Comparison of ENCODE assay signal across 25 cellular contexts in genomic region chr2:108548221-108549003, GRCh38. TPM values are rescaled to one million over a fixed set of nuclear protein-coding genes. Genes with fewer than 3 reads are reported as not detected.
DNase-seq lines count a peak whose midpoint lies in the region; ATAC-seq, FAIRE-seq and TF ChIP-seq lines count a peak whose summit lies in the region.
"Had no signal": no experiment of that assay in that cellular context is flagged by ENCODE, and none has a peak within 500 bp of the region (broad histone marks: within the 10 kb centered on the region; RNA-seq: fewer than 3 reads in every experiment).

No MANE protein-coding gene starts in this region.

- H3K9ac ChIP-seq in HepG2 (ENCODE audit: insufficient read depth, low read depth, low read length), result no peak overlapping the region
- H3K9ac ChIP-seq in GM12878 (ENCODE audit: control insufficient read depth, insufficient read depth, low read length), result no peak overlapping the region

- H2AFZ ChIP-seq in HepG2 (ENCODE audit: low read length) (no peak overlapping the region), GM12878 (ENCODE audit: control insufficient read depth, low read depth, low read length) (no peak overlapping the region)

- FAIRE-seq in HepG2 (lab: Jason Lieb, UNC), result no peak
- FAIRE-seq in GM12878 (lab: Jason Lieb, UNC), result no peak
- FAIRE-seq: endothelial cell of umbilical vein, islet of Langerhans had no signal

- ATAC-seq in HepG2 (no peak), right lobe of liver (no peak), GM12878 (no peak), gastroesophageal sphincter (no peak), GM21786 (IDR thresholded peaks at IDR 0.05; ENCODE audit: unreplicated experiment) (no peak)
- ATAC-seq: stimulated activated naive CD8-positive, alpha-beta T cell treated with anti-CD3 and anti-CD28 coated beads, Interleukin-15, amount 100 ng/mL, for 72 hours had no signal

- intact Hi-C loops in HepG2 (cut with micrococcal nuclease; ENCODE audit: unreplicated experiment), result no loop called here
- intact Hi-C loops in right lobe of liver (cut with DNase I), result no loop called here
- intact Hi-C loops in GM12878 (cut with micrococcal nuclease; ENCODE audit: unreplicated experiment), result no loop called here

- H3K4me1 Mint-ChIP-seq in activated CD4-positive, alpha-beta T cell treated with anti-CD3 and anti-CD28 coated beads, Interleukin-2, amount 10 ng/mL, durations not matched to agents 7 days and 5 days, result no peaks in the 10 kb centered on the region

- in situ Hi-C loops in HepG2 (cut with HindIII; ENCODE audit: extremely low pct_ligation_motif_present, low pct_unique_long_range_greater_than_20kb), result no loop called here
- in situ Hi-C loops in GM12878 (cut with MboI), result no loop called here

- RAD21 ChIA-PET in GM12878 (lab: Charles Lee; ENCODE audit: unreplicated experiment), result no interaction called here

- H3K79me2 ChIP-seq in HepG2 (ENCODE audit: insufficient read depth, low read length), result peaks cover 76% of the 10 kb centered on the region
- H3K79me2 ChIP-seq in GM12878 (ENCODE audit: control insufficient read depth, insufficient read depth, low read length), result peaks cover 4% of the 10 kb centered on the region

- H4K20me1 ChIP-seq in HepG2 (ENCODE audit: insufficient read depth, low read length) (peaks cover 14% of the 10 kb centered on the region), GM12878 (ENCODE audit: control insufficient read depth, insufficient read depth) (no peaks in the 10 kb centered on the region)

- H3K4me2 ChIP-seq in HepG2 (ENCODE audit: low read depth, low read length), result no peak overlapping the region
- H3K4me2 ChIP-seq in GM12878 (ENCODE audit: control insufficient read depth, insufficient read depth), result no peak overlapping the region

- H3K36me3 ChIP-seq in HepG2 (replicated peaks in 1 of 2; ENCODE audit: control insufficient read depth in 1 of 2, insufficient read depth in 2 of 2, low read length in 2 of 2) (peaks cover 0 to 3% of the 10 kb centered on the region in 2 experiments; a peak in 2 of 5 replicates), right lobe of liver (no peaks in the 10 kb centered on the region), GM12878 (ENCODE audit: control insufficient read depth in 2 of 2, insufficient read depth in 2 of 2, low read length in 1 of 2) (no peaks in the 10 kb centered on the region; a peak in 1 of 4 replicates), gastroesophageal sphincter (no peaks in the 10 kb centered on the region)
- H3K36me3 ChIP-seq: neutrophil had no signal

- BruUV-seq in HepG2 (replicated peaks; lab: Mats Ljungman, UMichigan), result TSS peak; percentile 11
- BruUV-seq in GM12878 (replicated peaks; lab: Mats Ljungman, UMichigan), result TSS peak; percentile 26

- TF ChIP-seq POLR2A in HepG2 (IDR thresholded peaks at IDR 0.05; ENCODE audit: insufficient read depth in 1 of 2, low read depth in 2 of 2, low read length in 2 of 2) (no peak), right lobe of liver (IDR thresholded peaks at IDR 0.05) (no peak), GM12878 (IDR thresholded peaks at IDR 0.05; ENCODE audit: low read depth, low read length) (no peak), gastroesophageal sphincter (IDR thresholded peaks at IDR 0.05) (no peak)

- H3K4me3 Mint-ChIP-seq in activated CD4-positive, alpha-beta T cell treated with anti-CD3 and anti-CD28 coated beads, Interleukin-2, amount 10 ng/mL, durations not matched to agents 7 days and 5 days, result no peak overlapping the region
- H3K4me3 Mint-ChIP-seq: activated CD4-positive, alpha-beta T cell treated with anti-CD3 and anti-CD28 coated beads, Interleukin-2, amount 10 ng/mL, durations not matched to agents 24 days and 14 days; dendritic cell treated with granulocyte-macrophage colony-stimulating factor and Interleukin-4, amounts not matched to agents 40 ng/mL and 50 ng/mL, for 4 days; stimulated activated naive CD8-positive, alpha-beta T cell treated with anti-CD3 and anti-CD28 coated beads, Interleukin-15, amount 100 ng/mL, for 72 hours; T-helper 1 cell treated with Interleukin-12 subunit alpha and Interleukin-12 subunit beta and Interleukin-4 antibody, amounts not matched to agents 30 μg/mL and 1 μg/mL, for 36 hours had no signal

- CTCF ChIA-PET in HepG2 (lab: Yijun Ruan, JAX; ENCODE audit: low intra/inter-chr PET ratio, low total read pairs), result no interaction called here
- CTCF ChIA-PET in GM12878 (lab: Yijun Ruan, JAX), result interaction anchor here (1.6 to 3.2 kb wide), 3 partner anchors 13 to 88 kb away, joined by 3 to 13 read pairs (median 9); no protein-coding TSS in a partner anchor
- CTCF ChIA-PET in activated CD4-positive, alpha-beta T cell treated with anti-CD3 and anti-CD28 coated beads, Interleukin-2, amount 10 ng/mL, durations not matched to agents 7 days and 5 days (lab: Charles Lee), result no interaction called here

- H3K27me3 ChIP-seq in HepG2 (ENCODE audit: control insufficient read depth in 1 of 2, insufficient read depth in 2 of 2, low read length in 2 of 2) (no peaks in the 10 kb centered on the region), right lobe of liver (no peaks in the 10 kb centered on the region), GM12878 (replicated peaks in 1 of 2; ENCODE audit: control insufficient read depth in 2 of 2, insufficient read depth in 2 of 2, low read length in 1 of 2) (no peaks in the 10 kb centered on the region), gastroesophageal sphincter (no peaks in the 10 kb centered on the region)
- H3K27me3 ChIP-seq: neutrophil had no signal

- TF ChIP-seq CTCF in HepG2 (CRISPR knock-in tag; IDR thresholded peaks at IDR 0.05) (no peak), right lobe of liver (IDR thresholded peaks at IDR 0.05) (no peak), GM12878 (IDR thresholded peaks at IDR 0.05 in 2 of 3, conservative IDR thresholded peaks at IDR 0.05 in 1 of 3; ENCODE audit: control insufficient read depth in 2 of 3, extremely low read depth in 1 of 3, insufficient read depth in 1 of 3, low read depth in 3 of 3, low read length in 3 of 3) (no peak), gastroesophageal sphincter (IDR thresholded peaks at IDR 0.05) (no peak)

- DNase-seq in HepG2 (ENCODE audit: low spot score) (no peak), right lobe of liver (no peak), GM12878 (ENCODE audit: low read depth, low spot score) (no peak), hepatic stellate cell (ENCODE audit: low spot score) (peak; percentile 51), HUDEP-2 (lab: John Stamatoyannopoulos, UW; ENCODE audit: unreplicated experiment in 76 of 76) (no peak)
- DNase-seq in activated CD4-positive, alpha-beta T cell treated with anti-CD3 and anti-CD28 coated beads, Interleukin-2, amount 10 ng/mL, durations not matched to agents 7 days and 5 days, result no peak
- DNase-seq: activated CD4-positive, alpha-beta T cell treated with anti-CD3 and anti-CD28 coated beads, Interleukin-2, amount 10 ng/mL, durations not matched to agents 24 days and 14 days; DMS53; hippocampal formation; NCI-H2081; NCI-H446; retina; SHP77 treated with DMSO at 0.1 percent for 48 hours; stimulated activated CD4-positive, alpha-beta T cell treated with anti-CD3 and anti-CD28 coated beads, Interleukin-4, amount 100 ng/mL, for 24 hours; stimulated activated naive CD8-positive, alpha-beta T cell treated with anti-CD3 and anti-CD28 coated beads, Interleukin-15, amount 100 ng/mL, for 72 hours had no signal

- no peak overlapping the region for H3K27ac Mint-ChIP-seq in activated CD4-positive, alpha-beta T cell treated with anti-CD3 and anti-CD28 coated beads, Interleukin-2, amount 10 ng/mL, durations not matched to agents 7 days and 5 days
- H3K27ac Mint-ChIP-seq: activated CD4-positive, alpha-beta T cell treated with anti-CD3 and anti-CD28 coated beads, Interleukin-2, amount 10 ng/mL, durations not matched to agents 24 days and 14 days; activated T-helper 2 cell treated with anti-CD3 and anti-CD28 coated beads, Interferon-gamma antibody, Interleukin-2, Interleukin-4, amounts not matched to agents 10 μg/mL and 5 μg/mL and 100 μg/mL, durations not matched to agents 14 hours and 24 hours and 36 hours; dendritic cell treated with granulocyte-macrophage colony-stimulating factor and Interleukin-4, amounts not matched to agents 40 ng/mL and 50 ng/mL, for 4 days; stimulated activated naive CD8-positive, alpha-beta T cell treated with anti-CD3 and anti-CD28 coated beads, Interleukin-15, amount 100 ng/mL, for 72 hours; T-helper 1 cell treated with Interleukin-12 subunit alpha and Interleukin-12 subunit beta and Interleukin-4 antibody, amounts not matched to agents 30 μg/mL and 1 μg/mL, for 36 hours had no signal

- H3K9me3 Mint-ChIP-seq in activated CD4-positive, alpha-beta T cell treated with anti-CD3 and anti-CD28 coated beads, Interleukin-2, amount 10 ng/mL, durations not matched to agents 7 days and 5 days, result no peaks in the 10 kb centered on the region
- H3K9me3 Mint-ChIP-seq: dendritic cell treated with granulocyte-macrophage colony-stimulating factor and Interleukin-4, amounts not matched to agents 40 ng/mL and 50 ng/mL, for 4 days; stimulated activated naive CD8-positive, alpha-beta T cell treated with anti-CD3 and anti-CD28 coated beads, Interleukin-15, amount 100 ng/mL, for 72 hours; T-helper 1 cell treated with Interleukin-12 subunit alpha and Interleukin-12 subunit beta and Interleukin-4 antibody, amounts not matched to agents 30 μg/mL and 1 μg/mL, for 36 hours had no signal

- WGBS in HepG2 (ENCODE audit: low lambda C conversion rate), result 93% methylated on average over 9 of the region's 9 CpGs
- WGBS in right lobe of liver (ENCODE audit: insufficient coverage, low coverage, low lambda C conversion rate, missing lambda C conversion rate), result 76% methylated on average over 9 of the region's 9 CpGs
- 80% methylated on average over 9 of the region's 9 CpGs for WGBS in GM12878 (ENCODE audit: insufficient coverage, insufficient replicate concordance, low lambda C conversion rate, missing lambda C conversion rate)
- WGBS in gastroesophageal sphincter (ENCODE audit: low coverage in 1 of 2), 2 donors, result 39 to 51% methylated on average over 9 of the region's 9 CpGs

- no peaks in the 10 kb centered on the region for H3K9me3 ChIP-seq in HepG2 (ENCODE audit: low read length)
- no peaks in the 10 kb centered on the region for H3K9me3 ChIP-seq in right lobe of liver
- no peaks in the 10 kb centered on the region for H3K9me3 ChIP-seq in GM12878 (replicated peaks; ENCODE audit: control insufficient read depth, insufficient read depth, low read length)
- no peaks in the 10 kb centered on the region for H3K9me3 ChIP-seq in gastroesophageal sphincter
- H3K9me3 ChIP-seq: neutrophil had no signal

- H3K4me3 ChIP-seq in HepG2 (replicated peaks in 1 of 3; ENCODE audit: insufficient read depth in 1 of 3, low read depth in 2 of 3, low read length in 3 of 3) (no peak overlapping the region), right lobe of liver (no peak overlapping the region), GM12878 (no peak overlapping the region), gastroesophageal sphincter (no peak overlapping the region)

- H3K27ac ChIP-seq in HepG2 (ENCODE audit: extremely low read length, insufficient read depth, low read length) (no peak overlapping the region), right lobe of liver (no peak overlapping the region), GM12878 (ENCODE audit: control insufficient read depth, insufficient read depth) (no peak overlapping the region), gastroesophageal sphincter (no peak overlapping the region)
- H3K27ac ChIP-seq: 22Rv1, HL-60, neutrophil had no signal

- H3K27me3 Mint-ChIP-seq in activated CD4-positive, alpha-beta T cell treated with anti-CD3 and anti-CD28 coated beads, Interleukin-2, amount 10 ng/mL, durations not matched to agents 7 days and 5 days, result no peaks in the 10 kb centered on the region
- H3K27me3 Mint-ChIP-seq: activated CD4-positive, alpha-beta T cell treated with anti-CD3 and anti-CD28 coated beads, Interleukin-2, amount 10 ng/mL, durations not matched to agents 24 days and 14 days; dendritic cell treated with granulocyte-macrophage colony-stimulating factor and Interleukin-4, amounts not matched to agents 40 ng/mL and 50 ng/mL, for 4 days; stimulated activated naive CD8-positive, alpha-beta T cell treated with anti-CD3 and anti-CD28 coated beads, Interleukin-15, amount 100 ng/mL, for 72 hours had no signal

- TF ChIP-seq RAD21 in HepG2 (CRISPR knock-in tag; IDR thresholded peaks at IDR 0.05), result no peak
- TF ChIP-seq RAD21 in GM12878 (IDR thresholded peaks at IDR 0.05; ENCODE audit: insufficient read depth, low read depth, low read length), result no peak

- H3K36me3 Mint-ChIP-seq in activated CD4-positive, alpha-beta T cell treated with anti-CD3 and anti-CD28 coated beads, Interleukin-2, amount 10 ng/mL, durations not matched to agents 7 days and 5 days (ENCODE audit: low read depth), result peaks cover 5% of the 10 kb centered on the region

- peaks cover 16% of the 10 kb centered on the region for H3K4me1 ChIP-seq in HepG2 (ENCODE audit: insufficient read depth, low read length)
- peaks cover 0 to 9% (median 3%) of the 10 kb centered on the region in 4 donors for H3K4me1 ChIP-seq in right lobe of liver
- no peaks in the 10 kb centered on the region for H3K4me1 ChIP-seq in GM12878 (ENCODE audit: control insufficient read depth, insufficient read depth, low read length)
- peaks cover 9 to 42% (median 13%) of the 10 kb centered on the region in 3 donors for H3K4me1 ChIP-seq in gastroesophageal sphincter

- TF ChIP-seq EP300 in HepG2 (IDR thresholded peaks at IDR 0.05; ENCODE audit: low read depth in 2 of 2, low read length in 2 of 2) (no peak), HepG2 (CRISPR knock-in tag; IDR thresholded peaks at IDR 0.05; ENCODE audit: borderline replicate concordance) (no peak), GM12878 (IDR thresholded peaks at IDR 0.05; ENCODE audit: borderline replicate concordance in 1 of 2, control insufficient read depth in 1 of 2, low read depth in 2 of 2, low read length in 2 of 2) (no peak), gastroesophageal sphincter (IDR thresholded peaks at IDR 0.05) (no peak)

- POLR2A ChIA-PET in HepG2 (lab: Yijun Ruan, JAX), result interaction anchor here (2.1 kb wide), 1 partner anchor 14 kb away, joined by 8 read pairs; the partner anchor contains the start of gene LIMS1
- POLR2A ChIA-PET in GM12878 (lab: Charles Lee), result interaction anchor here (0.5 to 1.2 kb wide), 3 partner anchors 15 to 329 kb away, joined by 3 to 4 read pairs (median 3); no protein-coding TSS in a partner anchor
- POLR2A ChIA-PET in activated CD4-positive, alpha-beta T cell treated with anti-CD3 and anti-CD28 coated beads, Interleukin-2, amount 10 ng/mL, durations not matched to agents 7 days and 5 days (lab: Charles Lee), result no interaction called here

- SMC1A ChIA-PET in GM12878 (lab: Charles Lee; ENCODE audit: uncharacterized antibody, unreplicated experiment), result interaction anchor here (1.2 to 3.1 kb wide), 8 partner anchors 10 to 88 kb away, joined by 3 to 18 read pairs (median 6); no protein-coding TSS in a partner anchor

RNA-seq across cellular contexts. Expression of gene LIMS1, which starts 14.1 kb away (rescaled TPM):
- 38.3 and 55.1 TPM in 2 replicates for total RNA-seq in HepG2 (2016; rRNA removed; fragmentation: Illumina TruSeq; extraction: Trizol)
- total RNA-seq in HepG2 (2016; cell fraction: cytosol; rRNA removed; fragmentation: Illumina TruSeq; extraction: Trizol; ENCODE audit: low read depth), result 10.2 and 12.7 TPM in 2 replicates
- total RNA-seq in HepG2 (2016; cell fraction: insoluble cytoplasmic fraction; rRNA removed; fragmentation: Illumina TruSeq; extraction: Trizol), result 40.2 and 51.8 TPM in 2 replicates
- total RNA-seq in HepG2 (2016; cell fraction: membrane; rRNA removed; fragmentation: Illumina TruSeq; extraction: Trizol), result 32.3 and 32.6 TPM in 2 replicates
- total RNA-seq in HepG2 (2016; cell fraction: nucleus; rRNA removed; fragmentation: Illumina TruSeq; extraction: Trizol), result 18.8 and 25.1 TPM in 2 replicates
- 35.5 and 49.6 TPM in 2 replicates for polyA plus RNA-seq in HepG2 (2011; rRNA removed)
- 46.5 and 60.1 TPM in 2 replicates for polyA plus RNA-seq in HepG2 (2011; cell fraction: cytosol; rRNA removed)
- polyA plus RNA-seq in HepG2 (2011; cell fraction: nucleus; rRNA removed), result 11.1 and 16.1 TPM in 2 replicates
- polyA plus RNA-seq in HepG2 (2012), result 35.5 and 39.6 TPM in 2 replicates
- 5.7 and 6.2 TPM in 2 replicates for polyA plus RNA-seq in HepG2 (2016; cell fraction: cytosol; fragmentation: Illumina TruSeq; extraction: Trizol; ENCODE audit: low read depth)
- 48.3 and 50.6 TPM in 2 replicates for polyA plus RNA-seq in HepG2 (2016; cell fraction: insoluble cytoplasmic fraction; fragmentation: Illumina TruSeq; extraction: Trizol; ENCODE audit: low read depth)
- 17.0 and 18.1 TPM in 2 replicates for polyA plus RNA-seq in HepG2 (2016; cell fraction: membrane; fragmentation: Illumina TruSeq; extraction: Trizol; ENCODE audit: low read depth)
- 23.1 and 23.2 TPM in 2 replicates for polyA plus RNA-seq in HepG2 (2016; cell fraction: nucleus; fragmentation: Illumina TruSeq; extraction: Trizol; ENCODE audit: insufficient read depth, low read depth)
- polyA minus RNA-seq in HepG2 (2011; rRNA and poly(A)+ RNA removed; ENCODE audit: low replicate concordance), result 29.4 and 67.4 TPM in 2 replicates
- polyA minus RNA-seq in HepG2 (2011; cell fraction: cytosol; rRNA and poly(A)+ RNA removed), result 30.8 and 52.6 TPM in 2 replicates
- 33.3 and 35.3 TPM in 2 replicates for polyA minus RNA-seq in HepG2 (2011; cell fraction: nucleus; rRNA and poly(A)+ RNA removed)
- 10 to 100 TPM; 15.7 to 33.0 (median 18.7) TPM for total RNA-seq in right lobe of liver
- total RNA-seq in GM12878 (2013; cell fraction: nucleolus; rRNA removed), result 102 and 105 TPM in 2 replicates
- 37.6 and 42.2 TPM in 2 replicates for total RNA-seq in GM12878 (2014; rRNA removed)
- total RNA-seq in GM12878 (2014; rRNA removed; fragmentation: Illumina TruSeq; extraction: Trizol), result 40.6 and 43.2 TPM in 2 replicates
- 51.4 and 55.3 TPM in 2 replicates for total RNA-seq in GM12878 (2021)
- polyA plus RNA-seq in GM12878 (2011; ENCODE audit: low read depth), result 11.2 TPM
- 98.1 and 102 TPM in 2 replicates for polyA plus RNA-seq in GM12878 (2011; rRNA removed)
- polyA plus RNA-seq in GM12878 (2011; cell fraction: cytosol; rRNA removed), result 112 and 119 TPM in 2 replicates
- 26.9 and 28.1 TPM in 2 replicates for polyA plus RNA-seq in GM12878 (2011; cell fraction: nucleus; rRNA removed)
- polyA plus RNA-seq in GM12878 (2012), result 18.4 and 22.1 TPM in 2 replicates
- 47.3 and 49.2 TPM in 2 replicates for polyA plus RNA-seq in GM12878 (2014; fragmentation: Illumina TruSeq; extraction: Trizol)
- polyA plus RNA-seq in GM12878 (2014; fragmentation: Nextera tagmentation; extraction: Ambion mirVana), result 10 to 100 TPM; 15.7 to 17.6 TPM
- polyA plus RNA-seq in GM12878 (2014; rRNA removed), result 37.3 and 46.5 TPM in 2 replicates
- 10 to 100 TPM; 48.3 to 54.6 TPM for polyA plus RNA-seq in GM12878 (2016; fragmentation: Nextera tagmentation; extraction: Ambion mirVana)
- 166 and 232 TPM in 2 replicates for polyA minus RNA-seq in GM12878 (2011; rRNA and poly(A)+ RNA removed)
- polyA minus RNA-seq in GM12878 (2011; cell fraction: cytosol; rRNA and poly(A)+ RNA removed), result 49.3 and 61.3 TPM in 2 replicates
- polyA minus RNA-seq in GM12878 (2011; cell fraction: nucleus; rRNA and poly(A)+ RNA removed), result 32.3 and 46.7 TPM in 2 replicates
- 10 to 100 TPM; 57.2 to 63.2 TPM for total RNA-seq in activated CD4-positive, alpha-beta T cell treated with anti-CD3 and anti-CD28 coated beads, Interleukin-2, amount 10 ng/mL, durations not matched to agents 7 days and 5 days
- total RNA-seq in gastroesophageal sphincter, result 100 to 1,000 TPM in 3 of 4 donors, 10 to 100 TPM in 1; 79.6 to 119 (median 116) TPM
